21 cellular contexts compared by ENCODE assay signal in genomic region chr19:7729211-7729610, GRCh38. TPM values are rescaled to one million over a fixed set of nuclear protein-coding genes. Genes with fewer than 3 reads are reported as not detected.
A peak's percentile ranks its signal among the peaks of the same experiment; 100 is the strongest.
DNase-seq lines count a peak whose midpoint lies in the region; ATAC-seq lines count a peak whose summit lies in the region.
"Had no signal": no experiment of that assay in that cellular context is flagged by ENCODE, and none has a peak within 500 bp of the region (broad histone marks: within the 10 kb centered on the region; RNA-seq: fewer than 3 reads in every experiment).

No MANE protein-coding gene starts in this region.

- H3K27me3 Mint-ChIP-seq in dendritic cell treated with granulocyte-macrophage colony-stimulating factor and Interleukin-4, amounts not matched to agents 40 ng/mL and 50 ng/mL, for 4 days: no peaks in the 10 kb centered on the region

- DNase-seq in D341Med (ENCODE audit: low spot score) (peak; percentile 21), H7 (peak; percentile 77), left cardiac atrium (no peak)
- no peak for DNase-seq in effector CD8-positive, alpha-beta T cell (lab: John Stamatoyannopoulos, UW)
- DNase-seq: activated CD4-positive, alpha-beta memory T cell treated with anti-CD3 and anti-CD28 coated beads, Interleukin-2, amount 10 ng/mL, durations not matched to agents 7 days and 5 days; adrenal gland; central memory CD4-positive, alpha-beta T cell; DND-41; foreskin melanocyte; Kasumi-1; mesendoderm; NCI-H2081; SHP77; stimulated activated CD4-positive, alpha-beta T cell treated with anti-CD3 and anti-CD28 coated beads, Interleukin-2, amount 100 ng/mL, for 48 hours; T1000 had no signal

- no peaks in the 10 kb centered on the region for H3K9me3 Mint-ChIP-seq in dendritic cell treated with granulocyte-macrophage colony-stimulating factor and Interleukin-4, amounts not matched to agents 40 ng/mL and 50 ng/mL, for 4 days
- H3K9me3 Mint-ChIP-seq: activated CD4-positive, alpha-beta memory T cell treated with anti-CD3 and anti-CD28 coated beads, Interleukin-2, amount 10 ng/mL, durations not matched to agents 7 days and 5 days; activated T-helper 1 cell treated with anti-CD3 and anti-CD28 coated beads, Interleukin-12 subunit alpha, Interleukin-12 subunit beta, Interleukin-2, Interleukin-4 antibody, amounts not matched to agents 30 ng/mL and 10 ng/mL and 1 ng/mL, durations not matched to agents 14 hours and 24 hours and 36 hours; type B pancreatic cell had no signal

- H3K4me3 Mint-ChIP-seq in dendritic cell treated with granulocyte-macrophage colony-stimulating factor and Interleukin-4, amounts not matched to agents 40 ng/mL and 50 ng/mL, for 4 days: peak overlapping the region; percentile 78
- H3K4me3 Mint-ChIP-seq: activated CD4-positive, alpha-beta memory T cell treated with anti-CD3 and anti-CD28 coated beads, Interleukin-2, amount 10 ng/mL, durations not matched to agents 7 days and 5 days; activated T-helper 1 cell treated with anti-CD3 and anti-CD28 coated beads, Interleukin-12 subunit alpha, Interleukin-12 subunit beta, Interleukin-2, Interleukin-4 antibody, amounts not matched to agents 30 ng/mL and 10 ng/mL and 1 ng/mL, durations not matched to agents 14 hours and 24 hours and 36 hours; type B pancreatic cell had no signal

- H3K4me3 ChIP-seq in H7 (ENCODE audit: insufficient read depth, low read depth, low read length): no peak overlapping the region
- H3K4me3 ChIP-seq: adrenal gland; BLaER1 treated with 17β-estradiol and CSF1 and Interleukin-3, amounts not matched to agents 10 nM and 100 nM had no signal

- peak overlapping the region; percentile 90 for H3K27ac Mint-ChIP-seq in dendritic cell treated with granulocyte-macrophage colony-stimulating factor and Interleukin-4, amounts not matched to agents 40 ng/mL and 50 ng/mL, for 4 days
- H3K27ac Mint-ChIP-seq: activated CD4-positive, alpha-beta memory T cell treated with anti-CD3 and anti-CD28 coated beads, Interleukin-2, amount 10 ng/mL, durations not matched to agents 7 days and 5 days; activated T-helper 1 cell treated with anti-CD3 and anti-CD28 coated beads, Interleukin-12 subunit alpha, Interleukin-12 subunit beta, Interleukin-2, Interleukin-4 antibody, amounts not matched to agents 30 ng/mL and 10 ng/mL and 1 ng/mL, durations not matched to agents 14 hours and 24 hours and 36 hours; type B pancreatic cell had no signal

- peaks cover 76% of the 10 kb centered on the region for H3K4me1 Mint-ChIP-seq in dendritic cell treated with granulocyte-macrophage colony-stimulating factor and Interleukin-4, amounts not matched to agents 40 ng/mL and 50 ng/mL, for 4 days (ENCODE audit: low read depth)
- H3K4me1 Mint-ChIP-seq: activated CD4-positive, alpha-beta memory T cell treated with anti-CD3 and anti-CD28 coated beads, Interleukin-2, amount 10 ng/mL, durations not matched to agents 7 days and 5 days had no signal

- intact Hi-C loops in dendritic cell treated with granulocyte-macrophage colony-stimulating factor and Interleukin-4, amounts not matched to agents 40 ng/mL and 50 ng/mL, for 4 days (cut with micrococcal nuclease): no loop called here
- intact Hi-C loops in left cardiac atrium (cut with DNase I): no loop called here

- no peak for ATAC-seq in GM18519 (IDR thresholded peaks at IDR 0.05; ENCODE audit: low FRiP score, unreplicated experiment)
- ATAC-seq in left cardiac atrium: no peak

- H3K36me3 Mint-ChIP-seq in dendritic cell treated with granulocyte-macrophage colony-stimulating factor and Interleukin-4, amounts not matched to agents 40 ng/mL and 50 ng/mL, for 4 days (ENCODE audit: low read depth): peaks cover 58% of the 10 kb centered on the region
- H3K36me3 Mint-ChIP-seq: type B pancreatic cell had no signal

- H3K27me3 ChIP-seq in H7 (ENCODE audit: control insufficient read depth, insufficient read depth, low read length): peaks cover 37% of the 10 kb centered on the region

- no peaks in the 10 kb centered on the region for H3K36me3 ChIP-seq in H7 (replicated peaks; ENCODE audit: control insufficient read depth, insufficient read depth, low read length)
- H3K36me3 ChIP-seq: adrenal gland; BLaER1 treated with 17β-estradiol and CSF1 and Interleukin-3, amounts not matched to agents 10 nM and 100 nM had no signal

RNA-seq across cellular contexts. Expression of gene CLEC4G, which starts 2.7 kb away (rescaled TPM):
- total RNA-seq in H7 (2014; rRNA removed; shearing (Covaris generic)): not detected in 2 replicates
- 1 to 10 TPM; 2.6 to 7.3 TPM for total RNA-seq in left cardiac atrium
- total RNA-seq: activated CD4-positive, alpha-beta memory T cell treated with anti-CD3 and anti-CD28 coated beads, Interleukin-2, amount 10 ng/mL, durations not matched to agents 7 days and 5 days; activated T-helper 1 cell treated with anti-CD3 and anti-CD28 coated beads, Interleukin-12 subunit alpha, Interleukin-12 subunit beta, Interleukin-2, Interleukin-4 antibody, amounts not matched to agents 30 ng/mL and 10 ng/mL and 1 ng/mL, durations not matched to agents 14 hours and 24 hours and 36 hours had no signal

RNA-seq across cellular contexts. Expression of gene CD209, which starts 18.1 kb away (rescaled TPM):
- not detected in 2 replicates for total RNA-seq in H7 (2014; rRNA removed; shearing (Covaris generic))
- total RNA-seq in left cardiac atrium: 10 to 100 TPM; 18.3 to 39.5 TPM
- total RNA-seq: activated CD4-positive, alpha-beta memory T cell treated with anti-CD3 and anti-CD28 coated beads, Interleukin-2, amount 10 ng/mL, durations not matched to agents 7 days and 5 days; activated T-helper 1 cell treated with anti-CD3 and anti-CD28 coated beads, Interleukin-12 subunit alpha, Interleukin-12 subunit beta, Interleukin-2, Interleukin-4 antibody, amounts not matched to agents 30 ng/mL and 10 ng/mL and 1 ng/mL, durations not matched to agents 14 hours and 24 hours and 36 hours had no signal

RNA-seq across cellular contexts. Expression of gene FCER2, which starts 27.3 kb away (rescaled TPM):
- total RNA-seq in H7 (2014; rRNA removed; shearing (Covaris generic)): not detected in 2 replicates
- 1 to 10 TPM in 1 of 2 donors, under 1 TPM in 1; 0.31 to 1.7 TPM for total RNA-seq in left cardiac atrium
- total RNA-seq: activated T-helper 1 cell treated with anti-CD3 and anti-CD28 coated beads, Interleukin-12 subunit alpha, Interleukin-12 subunit beta, Interleukin-2, Interleukin-4 antibody, amounts not matched to agents 30 ng/mL and 10 ng/mL and 1 ng/mL, durations not matched to agents 14 hours and 24 hours and 36 hours; right cardiac atrium had no signal

RNA-seq across cellular contexts. Expression of gene CLEC4M, which starts 33.8 kb away (rescaled TPM):
- not detected in 2 replicates for total RNA-seq in H7 (2014; rRNA removed; shearing (Covaris generic))
- under 1 TPM in 1 of 2 donors, not detected in 1; 0.29 TPM for total RNA-seq in left cardiac atrium
- total RNA-seq: activated CD4-positive, alpha-beta memory T cell treated with anti-CD3 and anti-CD28 coated beads, Interleukin-2, amount 10 ng/mL, durations not matched to agents 7 days and 5 days; activated T-helper 1 cell treated with anti-CD3 and anti-CD28 coated beads, Interleukin-12 subunit alpha, Interleukin-12 subunit beta, Interleukin-2, Interleukin-4 antibody, amounts not matched to agents 30 ng/mL and 10 ng/mL and 1 ng/mL, durations not matched to agents 14 hours and 24 hours and 36 hours; right cardiac atrium had no signal

RNA-seq across cellular contexts. Expression of gene TRAPPC5, which starts 48.6 kb away (rescaled TPM):
- total RNA-seq in H7 (2014; rRNA removed; shearing (Covaris generic)): 92.2 and 137 TPM in 2 replicates
- 100 to 1,000 TPM in 1 of 2 donors, 10 to 100 TPM in 1; 82.6 to 108 TPM for total RNA-seq in left cardiac atrium

Comparison
In these comparisons a context has a peak if more than half of its experiments do, and no peak if none do; other contexts are left out.
1. DNase-seq: peak in D341Med (single experiment) and H7 (single experiment); none in effector CD8-positive, alpha-beta T cell (single experiment) and left cardiac atrium (single experiment).
2. RNA of gene CD209, which starts 18.1 kb away (total RNA-seq): 18.3 to 39.5 TPM in left cardiac atrium; not detected in H7; every median in the first group is over 10 times any median in the second.